In genomic region chr1:53559854-53560571, GRCh38 we compare ENCODE assay signal across 22 cellular contexts.
DNase-seq lines count a peak whose midpoint lies in the region; TF ChIP-seq lines count a peak whose summit lies in the region.
"Had no signal": no experiment of that assay in that cellular context is flagged by ENCODE, and none has a peak within 500 bp of the region (broad histone marks: within the 10 kb centered on the region; RNA-seq: fewer than 3 reads in every experiment).

No MANE protein-coding gene starts in this region.

- H3K4me1 Mint-ChIP-seq in CD14-positive monocyte (no peaks in the 10 kb centered on the region), chondrocyte (ENCODE audit: low read depth) (peaks cover 22% of the 10 kb centered on the region), nephron progenitor cell (peaks cover 45% of the 10 kb centered on the region)

- H3K9me3 Mint-ChIP-seq in CD14-positive monocyte (no peaks in the 10 kb centered on the region), chondrocyte (ENCODE audit: low read depth) (no peaks in the 10 kb centered on the region), nephron progenitor cell (no peaks in the 10 kb centered on the region)
- H3K9me3 Mint-ChIP-seq: activated CD8-positive, alpha-beta T cell treated with anti-CD3 and anti-CD28 coated beads for 36 hours; activated naive CD4-positive, alpha-beta T cell treated with anti-CD3 and anti-CD28 coated beads, Interleukin-2, amount 50 U/mL, for 72 hours; CD8-positive, alpha-beta memory T cell had no signal

- H3K27ac ChIP-seq in esophagus muscularis mucosa (replicated peaks in 1 of 4) (no peak overlapping the region), RWPE1 (no peak overlapping the region)
- H3K27ac ChIP-seq: hepatocyte, prostate gland had no signal

- no peak overlapping the region for H3K27ac Mint-ChIP-seq in CD14-positive monocyte
- H3K27ac Mint-ChIP-seq in chondrocyte (ENCODE audit: unreplicated experiment) = peak overlapping the region; percentile 14
- H3K27ac Mint-ChIP-seq in nephron progenitor cell = peak overlapping the region; percentile 0
- H3K27ac Mint-ChIP-seq: activated CD8-positive, alpha-beta T cell treated with anti-CD3 and anti-CD28 coated beads for 36 hours had no signal

- H3K36me3 ChIP-seq in esophagus muscularis mucosa = no peaks in the 10 kb centered on the region
- H3K36me3 ChIP-seq: prostate gland had no signal

- TF ChIP-seq POLR2A in esophagus muscularis mucosa (IDR thresholded peaks at IDR 0.05; ENCODE audit: low read depth) = no peak

- DNase-seq in activated CD4-positive, CD25-positive, alpha-beta regulatory T cell treated with anti-CD3 and anti-CD28 coated beads, Interleukin-2, amount 50 U/mL, for 72 hours = peak; percentile 24
- no peak for DNase-seq in activated CD4-positive, CD25-positive, alpha-beta regulatory T cell (lab: John Stamatoyannopoulos, UW)
- peak; percentile 9 for DNase-seq in CD14-positive monocyte (ENCODE audit: low spot score)
- peak; percentile 65 for DNase-seq in chondrocyte (ENCODE audit: low spot score)
- DNase-seq in nephron progenitor cell = no peak
- DNase-seq in esophagus muscularis mucosa (ENCODE audit: extremely low spot score) = no peak
- DNase-seq in DMS153 treated with DMSO at 0.1 percent for 48 hours (lab: John Stamatoyannopoulos, UW; ENCODE audit: unreplicated experiment) = no peak
- no peak for DNase-seq in RWPE1 (ENCODE audit: low spot score)
- DNase-seq: activated CD8-positive, alpha-beta T cell treated with anti-CD3 and anti-CD28 coated beads for 36 hours; AML-193; DMS153; effector CD8-positive, alpha-beta T cell; HCEC 1CT; NCI-H1092 treated with DMSO at 0.1 percent for 48 hours; NCI-H2081 treated with DMSO at 0.1 percent for 48 hours; NCI-H345; NCI-H748 treated with DMSO at 0.1 percent for 48 hours; T1000 had no signal

- CTCF ChIA-PET in RWPE1 (lab: Yijun Ruan, JAX) = no interaction called here

- intact Hi-C loops in CD14-positive monocyte (cut with micrococcal nuclease) (no loop called here), esophagus muscularis mucosa (cut with DNase I) (no loop called here)

- WGBS in esophagus muscularis mucosa = 91% methylated on average over 5 of the region's 12 CpGs

- H3K9me3 ChIP-seq in esophagus muscularis mucosa = no peaks in the 10 kb centered on the region
- H3K9me3 ChIP-seq: prostate gland had no signal

- H3K27me3 Mint-ChIP-seq in CD14-positive monocyte (ENCODE audit: low read depth in 3 of 3) (peaks cover 2 to 10% (median 9%) of the 10 kb centered on the region in 3 donors), chondrocyte (ENCODE audit: low read depth) (no peaks in the 10 kb centered on the region), nephron progenitor cell (ENCODE audit: low read depth, poor library complexity) (peaks cover 14% of the 10 kb centered on the region)

- no peak for TF ChIP-seq EP300 in esophagus muscularis mucosa (IDR thresholded peaks at IDR 0.05)

- H3K36me3 Mint-ChIP-seq in CD14-positive monocyte (no peaks in the 10 kb centered on the region), chondrocyte (ENCODE audit: low read depth) (peaks cover 1% of the 10 kb centered on the region), nephron progenitor cell (ENCODE audit: low read depth) (no peaks in the 10 kb centered on the region)
- H3K36me3 Mint-ChIP-seq: activated naive CD4-positive, alpha-beta T cell treated with anti-CD3 and anti-CD28 coated beads, Interleukin-2, amount 50 U/mL, for 72 hours; CD8-positive, alpha-beta memory T cell had no signal

- no peak overlapping the region for H3K4me3 Mint-ChIP-seq in CD14-positive monocyte
- no peak overlapping the region for H3K4me3 Mint-ChIP-seq in chondrocyte (ENCODE audit: unreplicated experiment)
- H3K4me3 Mint-ChIP-seq in nephron progenitor cell = no peak overlapping the region
- H3K4me3 Mint-ChIP-seq: activated CD8-positive, alpha-beta T cell treated with anti-CD3 and anti-CD28 coated beads for 36 hours; CD8-positive, alpha-beta memory T cell had no signal

- TF ChIP-seq CTCF in CD14-positive monocyte (IDR thresholded peaks at IDR 0.05) (no peak), chondrocyte (IDR thresholded peaks at IDR 0.05) (no peak), nephron progenitor cell (IDR thresholded peaks at IDR 0.05) (no peak), esophagus muscularis mucosa (IDR thresholded peaks at IDR 0.05) (no peak), RWPE1 (conservative IDR thresholded peaks at IDR 0.05; ENCODE audit: low read depth) (no peak)

- H3K27me3 ChIP-seq in esophagus muscularis mucosa = peaks cover 0 to 26% (median 0%) of the 10 kb centered on the region in 4 donors

- POLR2A ChIA-PET in RWPE1 (lab: Yijun Ruan, JAX; ENCODE audit: low non-redundant PET) = no interaction called here

- H3K4me1 ChIP-seq in esophagus muscularis mucosa = no peaks in the 10 kb centered on the region
- H3K4me1 ChIP-seq: prostate gland had no signal

- no peak overlapping the region for H3K4me3 ChIP-seq in esophagus muscularis mucosa
- H3K4me3 ChIP-seq: hepatocyte, prostate gland had no signal

Comparison
In these comparisons a context has a peak if more than half of its experiments do, and no peak if none do; other contexts are left out.
1. DNase-seq: peak in activated CD4-positive, CD25-positive, alpha-beta regulatory T cell treated with anti-CD3 and anti-CD28 coated beads, Interleukin-2, amount 50 U/mL, for 72 hours (single experiment), CD14-positive monocyte (single experiment) and chondrocyte (single experiment); none in activated CD4-positive, CD25-positive, alpha-beta regulatory T cell (0 of 4), nephron progenitor cell (single experiment), esophagus muscularis mucosa (single experiment), DMS153 treated with DMSO at 0.1 percent for 48 hours (single experiment) and RWPE1 (single experiment).
2. H3K27ac Mint-ChIP-seq: peak in chondrocyte (single experiment) and nephron progenitor cell (single experiment); none in CD14-positive monocyte (0 of 7).